In genomic region chr18:44601447-44601846, GRCh38 we compare ENCODE assay signal across 12 cellular contexts.
DNase-seq lines count a peak whose midpoint lies in the region; ATAC-seq and TF ChIP-seq lines count a peak whose summit lies in the region.
"Had no signal": no experiment of that assay in that cellular context is flagged by ENCODE, and none has a peak within 500 bp of the region (broad histone marks: within the 10 kb centered on the region; RNA-seq: fewer than 3 reads in every experiment).

No MANE protein-coding gene starts in this region.

- no peaks in the 10 kb centered on the region for H3K27me3 ChIP-seq in BJ (ENCODE audit: control insufficient read depth, insufficient read depth, low read length)
- H3K27me3 ChIP-seq: vagina had no signal

- DNase-seq in BJ (ENCODE audit: low read depth) (peak; percentile 88), astrocyte of the hippocampus (ENCODE audit: low read depth, low spot score) (peak; percentile 79), left kidney (ENCODE audit: low read depth, low spot score) (peak; percentile 18), SHP77 (lab: John Stamatoyannopoulos, UW) (no peak)
- no peak for DNase-seq in activated CD8-positive, alpha-beta T cell treated with anti-CD3 and anti-CD28 coated beads, Interleukin-2, amount 10 ng/mL, durations not matched to agents 7 days and 5 days
- no peak for DNase-seq in activated naive CD4-positive, alpha-beta T cell treated with anti-CD3 and anti-CD28 coated beads, Interleukin-2, amount 10 ng/mL, durations not matched to agents 7 days and 5 days
- DNase-seq: activated naive CD8-positive, alpha-beta T cell treated with anti-CD3 and anti-CD28 coated beads for 36 hours; stimulated activated CD4-positive, alpha-beta T cell treated with anti-CD3 and anti-CD28 coated beads, Interleukin-12 subunit alpha, Interleukin-12 subunit beta, amount 100 ng/mL, for 4 hours had no signal

- no peak overlapping the region for H3K27ac Mint-ChIP-seq in activated CD8-positive, alpha-beta T cell treated with anti-CD3 and anti-CD28 coated beads, Interleukin-2, amount 10 ng/mL, durations not matched to agents 7 days and 5 days
- H3K27ac Mint-ChIP-seq in activated naive CD4-positive, alpha-beta T cell treated with anti-CD3 and anti-CD28 coated beads, Interleukin-2, amount 10 ng/mL, durations not matched to agents 7 days and 5 days, result no peak overlapping the region
- H3K27ac Mint-ChIP-seq: activated naive CD8-positive, alpha-beta T cell treated with anti-CD3 and anti-CD28 coated beads for 36 hours had no signal

- no peak for TF ChIP-seq EP300 in Ishikawa (IDR thresholded peaks at IDR 0.05; ENCODE audit: borderline replicate concordance)

- CTCF ChIA-PET in BJ (lab: Yijun Ruan, JAX), result interaction anchor here (2.0 kb wide), 1 partner anchor 785 kb away, joined by 4 read pairs; no protein-coding TSS in a partner anchor
- CTCF ChIA-PET in activated CD8-positive, alpha-beta T cell treated with anti-CD3 and anti-CD28 coated beads, Interleukin-2, amount 10 ng/mL, durations not matched to agents 7 days and 5 days (lab: Charles Lee), result no interaction called here
- CTCF ChIA-PET in activated naive CD4-positive, alpha-beta T cell treated with anti-CD3 and anti-CD28 coated beads, Interleukin-2, amount 10 ng/mL, durations not matched to agents 7 days and 5 days (lab: Charles Lee), result interaction anchor here (1.1 kb wide), 1 partner anchor 23 kb away, joined by 3 read pairs; no protein-coding TSS in a partner anchor

- no peaks in the 10 kb centered on the region for H3K9me3 Mint-ChIP-seq in activated CD8-positive, alpha-beta T cell treated with anti-CD3 and anti-CD28 coated beads, Interleukin-2, amount 10 ng/mL, durations not matched to agents 7 days and 5 days (ENCODE audit: insufficient read depth)
- H3K9me3 Mint-ChIP-seq in activated naive CD4-positive, alpha-beta T cell treated with anti-CD3 and anti-CD28 coated beads, Interleukin-2, amount 10 ng/mL, durations not matched to agents 7 days and 5 days, result no peaks in the 10 kb centered on the region
- H3K9me3 Mint-ChIP-seq: activated naive CD8-positive, alpha-beta T cell treated with anti-CD3 and anti-CD28 coated beads for 36 hours had no signal

- no peaks in the 10 kb centered on the region for H3K36me3 Mint-ChIP-seq in activated CD8-positive, alpha-beta T cell treated with anti-CD3 and anti-CD28 coated beads, Interleukin-2, amount 10 ng/mL, durations not matched to agents 7 days and 5 days (ENCODE audit: low read depth)
- no peaks in the 10 kb centered on the region for H3K36me3 Mint-ChIP-seq in activated naive CD4-positive, alpha-beta T cell treated with anti-CD3 and anti-CD28 coated beads, Interleukin-2, amount 10 ng/mL, durations not matched to agents 7 days and 5 days
- H3K36me3 Mint-ChIP-seq: activated naive CD8-positive, alpha-beta T cell treated with anti-CD3 and anti-CD28 coated beads for 36 hours had no signal

- TF ChIP-seq CTCF in BJ (IDR thresholded peaks at IDR 0.05; ENCODE audit: insufficient read depth, low read depth, low read length), result no peak

- no peak overlapping the region for H3K4me3 ChIP-seq in BJ (ENCODE audit: low read depth, low read length)
- H3K4me3 ChIP-seq: GM12878, vagina had no signal

- TF ChIP-seq RAD21 in Ishikawa (IDR thresholded peaks at IDR 0.05; ENCODE audit: low read depth), result no peak

- peaks cover 5% of the 10 kb centered on the region for H3K4me1 Mint-ChIP-seq in activated CD8-positive, alpha-beta T cell treated with anti-CD3 and anti-CD28 coated beads, Interleukin-2, amount 10 ng/mL, durations not matched to agents 7 days and 5 days (ENCODE audit: low read depth)
- no peaks in the 10 kb centered on the region for H3K4me1 Mint-ChIP-seq in activated naive CD4-positive, alpha-beta T cell treated with anti-CD3 and anti-CD28 coated beads, Interleukin-2, amount 10 ng/mL, durations not matched to agents 7 days and 5 days

- H3K27me3 Mint-ChIP-seq in activated CD8-positive, alpha-beta T cell treated with anti-CD3 and anti-CD28 coated beads, Interleukin-2, amount 10 ng/mL, durations not matched to agents 7 days and 5 days (ENCODE audit: low read depth), result peaks cover 9% of the 10 kb centered on the region
- H3K27me3 Mint-ChIP-seq in activated naive CD4-positive, alpha-beta T cell treated with anti-CD3 and anti-CD28 coated beads, Interleukin-2, amount 10 ng/mL, durations not matched to agents 7 days and 5 days, result no peaks in the 10 kb centered on the region

- POLR2A ChIA-PET in BJ (lab: Charles Lee), result interaction anchor here (1.0 kb wide), 1 partner anchor 34 kb away, joined by 3 read pairs; no protein-coding TSS in a partner anchor
- POLR2A ChIA-PET in activated CD8-positive, alpha-beta T cell treated with anti-CD3 and anti-CD28 coated beads, Interleukin-2, amount 10 ng/mL, durations not matched to agents 7 days and 5 days (lab: Charles Lee), result no interaction called here

- no peaks in the 10 kb centered on the region for H3K36me3 ChIP-seq in BJ (ENCODE audit: control insufficient read depth, insufficient read depth, low read length)
- H3K36me3 ChIP-seq: vagina had no signal

- ATAC-seq in GM18502 (IDR thresholded peaks at IDR 0.05; ENCODE audit: poor library complexity, unreplicated experiment), result no peak
- ATAC-seq in activated CD8-positive, alpha-beta T cell treated with anti-CD3 and anti-CD28 coated beads, Interleukin-2, amount 10 ng/mL, durations not matched to agents 7 days and 5 days, result no peak
- ATAC-seq: GM12878 had no signal

- H3K4me3 Mint-ChIP-seq in activated CD8-positive, alpha-beta T cell treated with anti-CD3 and anti-CD28 coated beads, Interleukin-2, amount 10 ng/mL, durations not matched to agents 7 days and 5 days, result no peak overlapping the region
- no peak overlapping the region for H3K4me3 Mint-ChIP-seq in activated naive CD4-positive, alpha-beta T cell treated with anti-CD3 and anti-CD28 coated beads, Interleukin-2, amount 10 ng/mL, durations not matched to agents 7 days and 5 days
- H3K4me3 Mint-ChIP-seq: activated naive CD8-positive, alpha-beta T cell treated with anti-CD3 and anti-CD28 coated beads for 36 hours had no signal

TF ChIP-seq in Ishikawa, 13 proteins besides CTCF, POLR2A, EP300 and RAD21:
- TF ChIP-seq NFIC (IDR thresholded peaks at IDR 0.05) (peak; percentile 77), TEAD4 (IDR thresholded peaks at IDR 0.05) (peak; percentile 23; the same call in 1 of the 2 replicates), CEBPB (IDR thresholded peaks at IDR 0.05) (no peak), YY1 (IDR thresholded peaks at IDR 0.05; ENCODE audit: low read depth) (no peak)

Comparison
In these comparisons a context has a peak if more than half of its experiments do, and no peak if none do; other contexts are left out.
1. DNase-seq: peak in BJ (single experiment), astrocyte of the hippocampus (single experiment) and left kidney (single experiment); none in SHP77 (0 of 2), activated CD8-positive, alpha-beta T cell treated with anti-CD3 and anti-CD28 coated beads, Interleukin-2, amount 10 ng/mL, durations not matched to agents 7 days and 5 days (single experiment) and activated naive CD4-positive, alpha-beta T cell treated with anti-CD3 and anti-CD28 coated beads, Interleukin-2, amount 10 ng/mL, durations not matched to agents 7 days and 5 days (single experiment).